Comparison of ENCODE assay signal across 1 cellular context in genomic region chr3:107662586-107662985, GRCh38.
TF ChIP-seq lines count a peak whose summit lies in the region.

No MANE protein-coding gene starts in this region.

TF ChIP-seq in endothelial cell of umbilical vein, 7 proteins besides CTCF, POLR2A, EP300 and RAD21 (continued from another document):
- no peak for TF ChIP-seq JUN (IDR thresholded peaks at IDR 0.05; ENCODE audit: borderline replicate concordance, insufficient read depth, insufficient read length, low read depth)
- TF ChIP-seq EZH2 (IDR thresholded peaks at IDR 0.05; ENCODE audit: borderline replicate concordance, low read depth, low read length, severe bottlenecking) = no peak
